In genomic region chr1:192131914-192132313, GRCh38 we compare ENCODE assay signal across 18 cellular contexts. TPM values are rescaled to one million over a fixed set of nuclear protein-coding genes. Genes with fewer than 3 reads are reported as not detected.
"Had no signal": no experiment of that assay in that cellular context is flagged by ENCODE, and none has a peak within 500 bp of the region (broad histone marks: within the 10 kb centered on the region; RNA-seq: fewer than 3 reads in every experiment).

No MANE protein-coding gene starts in this region.

- H3K4me3 ChIP-seq: coronary artery, dorsolateral prefrontal cortex, heart left ventricle, ovary had no signal

- H3K27me3 ChIP-seq: dorsolateral prefrontal cortex, heart left ventricle, ovary had no signal

- ATAC-seq: heart left ventricle, left lobe of liver, right cardiac atrium had no signal

- H3K36me3 ChIP-seq: heart left ventricle, ovary had no signal

- DNase-seq: dorsolateral prefrontal cortex; effector CD8-positive, alpha-beta T cell; heart left ventricle; hippocampal formation; kidney glomerular epithelial cell; natural killer cell; ovary; right cardiac atrium; small intestine; stimulated activated CD4-positive, alpha-beta T cell treated with anti-CD3 and anti-CD28 coated beads, Interleukin-2, amount 100 ng/mL, for 48 hours; stimulated activated naive CD4-positive, alpha-beta T cell treated with Interleukin-2 at 50 U/mL for 16 hours; trophoblast cell had no signal

- H3K4me1 ChIP-seq: heart left ventricle had no signal

- H3K27ac ChIP-seq: coronary artery, dorsolateral prefrontal cortex, heart left ventricle, ovary had no signal

- H3K9me3 ChIP-seq: heart left ventricle, ovary had no signal

RNA-seq across cellular contexts. Expression of gene RGS18, which starts 26.3 kb away (rescaled TPM):
- total RNA-seq: glomerular endothelial cell, mesothelial cell of epicardium, myocyte, neural crest cell had no signal
